Comparison of ENCODE assay signal across 1 cellular context in the genomic region with DNA sequence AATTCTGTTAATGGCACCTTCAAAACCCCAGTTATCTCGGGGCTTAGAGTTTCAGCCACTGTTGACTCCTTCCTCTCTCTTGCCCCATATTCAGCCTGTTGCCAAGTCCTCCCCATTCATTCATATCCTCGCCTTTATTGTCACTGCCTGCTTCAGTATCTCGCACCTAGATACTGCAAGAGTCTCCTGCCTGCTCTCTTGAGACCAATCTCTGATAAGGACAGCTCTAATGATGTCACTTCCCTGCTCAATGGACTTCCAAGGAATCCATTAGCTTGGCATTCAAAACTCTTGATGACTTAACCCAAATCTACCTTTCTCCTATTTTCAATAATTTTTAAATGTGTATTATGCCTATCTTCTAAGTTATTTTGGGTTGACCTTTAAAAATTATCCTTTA.
TF ChIP-seq lines count a peak whose summit lies in the region.

No MANE protein-coding gene starts in this region.

TF ChIP-seq in HCT116, 20 proteins besides CTCF, POLR2A, EP300 and RAD21 (continued from another document):
- TF ChIP-seq, protein P1, sequence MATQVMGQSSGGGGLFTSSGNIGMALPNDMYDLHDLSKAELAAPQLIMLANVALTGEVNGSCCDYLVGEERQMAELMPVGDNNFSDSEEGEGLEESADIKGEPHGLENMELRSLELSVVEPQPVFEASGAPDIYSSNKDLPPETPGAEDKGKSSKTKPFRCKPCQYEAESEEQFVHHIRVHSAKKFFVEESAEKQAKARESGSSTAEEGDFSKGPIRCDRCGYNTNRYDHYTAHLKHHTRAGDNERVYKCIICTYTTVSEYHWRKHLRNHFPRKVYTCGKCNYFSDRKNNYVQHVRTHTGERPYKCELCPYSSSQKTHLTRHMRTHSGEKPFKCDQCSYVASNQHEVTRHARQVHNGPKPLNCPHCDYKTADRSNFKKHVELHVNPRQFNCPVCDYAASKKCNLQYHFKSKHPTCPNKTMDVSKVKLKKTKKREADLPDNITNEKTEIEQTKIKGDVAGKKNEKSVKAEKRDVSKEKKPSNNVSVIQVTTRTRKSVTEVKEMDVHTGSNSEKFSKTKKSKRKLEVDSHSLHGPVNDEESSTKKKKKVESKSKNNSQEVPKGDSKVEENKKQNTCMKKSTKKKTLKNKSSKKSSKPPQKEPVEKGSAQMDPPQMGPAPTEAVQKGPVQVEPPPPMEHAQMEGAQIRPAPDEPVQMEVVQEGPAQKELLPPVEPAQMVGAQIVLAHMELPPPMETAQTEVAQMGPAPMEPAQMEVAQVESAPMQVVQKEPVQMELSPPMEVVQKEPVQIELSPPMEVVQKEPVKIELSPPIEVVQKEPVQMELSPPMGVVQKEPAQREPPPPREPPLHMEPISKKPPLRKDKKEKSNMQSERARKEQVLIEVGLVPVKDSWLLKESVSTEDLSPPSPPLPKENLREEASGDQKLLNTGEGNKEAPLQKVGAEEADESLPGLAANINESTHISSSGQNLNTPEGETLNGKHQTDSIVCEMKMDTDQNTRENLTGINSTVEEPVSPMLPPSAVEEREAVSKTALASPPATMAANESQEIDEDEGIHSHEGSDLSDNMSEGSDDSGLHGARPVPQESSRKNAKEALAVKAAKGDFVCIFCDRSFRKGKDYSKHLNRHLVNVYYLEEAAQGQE (IDR thresholded peaks at IDR 0.05; ENCODE audit: low read depth): no peak
- TF ChIP-seq FOSL1 (IDR thresholded peaks at IDR 0.05; ENCODE audit: low read depth): no peak
- TF ChIP-seq YY1 (IDR thresholded peaks at IDR 0.05; ENCODE audit: extremely low read depth, insufficient replicate concordance, low read depth, low read length): no peak
- no peak for TF ChIP-seq SP1 (IDR thresholded peaks at IDR 0.05; ENCODE audit: low read depth)
- no peak for TF ChIP-seq JUND (IDR thresholded peaks at IDR 0.05)
- no peak for TF ChIP-seq CEBPB (IDR thresholded peaks at IDR 0.05; ENCODE audit: low read depth)
- TF ChIP-seq EZH2 (IDR thresholded peaks at IDR 0.05): no peak
- no peak for TF ChIP-seq POLR2AphosphoS5 (IDR thresholded peaks at IDR 0.05; ENCODE audit: low read depth, low read length)
